Comparison of ENCODE assay signal across 1 cellular context in the genomic region with DNA sequence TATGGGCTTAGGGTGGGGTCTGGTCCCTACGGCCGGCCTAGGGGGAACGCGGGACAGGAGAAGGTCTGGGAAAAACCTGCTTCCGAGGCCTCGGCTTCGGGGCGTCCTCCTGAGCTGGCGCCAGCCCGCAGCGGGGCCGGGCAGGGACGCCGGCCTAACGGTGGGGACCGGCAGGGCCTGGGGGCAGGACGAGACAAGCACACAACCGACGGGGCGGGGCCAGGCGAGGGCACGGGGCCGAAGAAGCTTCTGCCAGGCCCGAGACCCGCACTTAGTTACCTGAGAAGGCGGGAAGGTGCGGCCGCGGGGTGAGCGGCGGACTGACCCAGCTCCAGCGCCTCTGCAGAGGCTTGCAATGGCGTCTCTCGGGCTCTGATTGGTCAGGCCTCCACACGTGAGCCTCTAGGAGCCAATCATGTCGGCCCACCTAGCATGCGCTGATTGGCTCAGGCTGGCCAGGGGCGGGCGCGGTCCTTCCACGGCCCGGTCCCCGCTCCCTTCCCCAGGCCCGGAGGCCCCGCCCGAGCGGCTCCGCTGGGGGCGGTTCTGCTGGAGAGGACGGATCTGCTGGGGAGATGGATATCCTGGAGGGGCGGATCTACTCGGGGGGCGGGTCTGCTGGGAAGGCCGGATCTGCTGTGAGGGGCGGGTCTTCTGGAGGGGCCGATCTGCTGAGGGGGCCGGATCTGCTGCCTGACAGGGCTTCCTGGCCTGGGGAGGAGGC.
TF ChIP-seq lines count a peak whose summit lies in the region.

No MANE protein-coding gene starts in this region.

TF ChIP-seq in HepG2, 621 proteins besides CTCF, POLR2A, EP300 and RAD21 (continued from another document and continues in another):
- TF ChIP-seq, protein P1, sequence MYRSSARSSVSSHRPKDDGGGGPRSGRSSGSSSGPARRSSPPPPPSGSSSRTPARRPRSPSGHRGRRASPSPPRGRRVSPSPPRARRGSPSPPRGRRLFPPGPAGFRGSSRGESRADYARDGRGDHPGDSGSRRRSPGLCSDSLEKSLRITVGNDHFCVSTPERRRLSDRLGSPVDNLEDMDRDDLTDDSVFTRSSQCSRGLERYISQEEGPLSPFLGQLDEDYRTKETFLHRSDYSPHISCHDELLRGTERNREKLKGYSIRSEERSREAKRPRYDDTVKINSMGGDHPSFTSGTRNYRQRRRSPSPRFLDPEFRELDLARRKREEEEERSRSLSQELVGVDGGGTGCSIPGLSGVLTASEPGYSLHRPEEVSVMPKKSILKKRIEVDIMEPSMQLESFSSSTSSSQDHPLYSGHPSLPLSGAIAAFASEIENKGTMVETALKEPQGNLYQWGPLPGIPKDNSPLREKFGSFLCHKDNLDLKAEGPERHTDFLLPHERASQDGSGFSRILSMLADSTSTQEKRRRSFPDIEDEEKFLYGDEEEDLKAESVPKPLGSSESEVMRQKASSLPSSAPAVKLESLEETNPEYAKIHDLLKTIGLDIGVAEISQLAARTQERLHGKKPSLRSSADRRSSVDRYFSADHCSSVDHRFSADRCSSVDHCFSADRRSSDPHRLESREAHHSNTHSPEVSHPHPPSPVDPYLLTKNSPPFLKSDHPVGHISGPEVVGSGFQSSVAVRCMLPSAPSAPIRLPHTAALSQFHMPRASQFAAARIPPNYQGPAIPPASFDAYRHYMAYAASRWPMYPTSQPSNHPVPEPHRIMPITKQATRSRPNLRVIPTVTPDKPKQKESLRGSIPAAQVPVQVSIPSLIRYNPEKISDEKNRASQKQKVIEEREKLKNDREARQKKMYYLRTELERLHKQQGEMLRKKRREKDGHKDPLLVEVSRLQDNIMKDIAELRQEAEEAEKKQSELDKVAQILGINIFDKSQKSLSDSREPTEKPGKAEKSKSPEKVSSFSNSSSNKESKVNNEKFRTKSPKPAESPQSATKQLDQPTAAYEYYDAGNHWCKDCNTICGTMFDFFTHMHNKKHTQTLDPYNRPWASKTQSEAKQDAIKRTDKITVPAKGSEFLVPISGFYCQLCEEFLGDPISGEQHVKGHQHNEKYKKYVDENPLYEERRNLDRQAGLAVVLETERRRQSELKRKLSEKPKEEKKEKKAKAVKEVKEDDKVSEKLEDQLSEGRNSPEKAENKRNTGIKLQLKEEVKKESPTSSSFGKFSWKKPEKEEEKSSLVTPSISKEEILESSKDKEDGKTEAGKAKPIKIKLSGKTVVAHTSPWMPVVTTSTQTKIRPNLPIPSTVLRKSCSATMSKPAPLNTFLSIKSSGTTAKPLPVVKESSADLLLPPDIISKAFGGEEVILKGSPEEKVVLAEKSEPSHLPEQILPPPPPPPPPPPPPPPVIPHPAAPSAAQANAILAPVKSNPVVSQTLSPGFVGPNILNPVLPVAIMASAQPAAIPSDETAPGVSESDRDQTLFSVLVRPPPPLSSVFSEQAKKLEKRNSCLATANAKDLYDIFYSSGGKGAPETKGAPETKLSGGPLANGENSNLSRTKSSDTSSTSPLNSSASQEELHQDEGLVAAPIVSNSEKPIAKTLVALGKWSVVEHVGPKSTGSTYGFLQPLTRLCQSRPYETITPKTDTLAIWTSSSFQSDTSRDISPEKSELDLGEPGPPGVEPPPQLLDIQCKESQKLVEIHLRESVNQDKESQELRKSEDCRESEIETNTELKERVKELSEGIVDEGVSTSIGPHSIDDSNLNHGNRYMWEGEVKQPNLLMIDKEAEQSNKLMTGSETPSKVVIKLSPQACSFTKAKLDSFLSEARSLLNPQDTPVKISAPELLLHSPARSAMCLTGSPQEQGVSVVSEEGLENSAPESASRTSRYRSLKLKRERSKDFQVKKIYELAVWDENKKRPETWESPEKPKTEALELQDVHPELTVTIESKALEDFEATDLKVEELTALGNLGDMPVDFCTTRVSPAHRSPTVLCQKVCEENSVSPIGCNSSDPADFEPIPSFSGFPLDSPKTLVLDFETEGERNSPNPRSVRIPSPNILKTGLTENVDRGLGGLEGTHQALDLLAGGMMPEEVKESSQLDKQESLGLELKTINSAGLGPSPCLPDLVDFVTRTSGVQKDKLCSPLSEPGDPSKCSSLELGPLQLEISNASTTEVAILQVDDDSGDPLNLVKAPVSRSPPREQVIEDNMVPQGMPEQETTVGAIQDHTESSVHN (CRISPR knock-in tag; IDR thresholded peaks at IDR 0.05): no peak
- TF ChIP-seq, protein P2, sequence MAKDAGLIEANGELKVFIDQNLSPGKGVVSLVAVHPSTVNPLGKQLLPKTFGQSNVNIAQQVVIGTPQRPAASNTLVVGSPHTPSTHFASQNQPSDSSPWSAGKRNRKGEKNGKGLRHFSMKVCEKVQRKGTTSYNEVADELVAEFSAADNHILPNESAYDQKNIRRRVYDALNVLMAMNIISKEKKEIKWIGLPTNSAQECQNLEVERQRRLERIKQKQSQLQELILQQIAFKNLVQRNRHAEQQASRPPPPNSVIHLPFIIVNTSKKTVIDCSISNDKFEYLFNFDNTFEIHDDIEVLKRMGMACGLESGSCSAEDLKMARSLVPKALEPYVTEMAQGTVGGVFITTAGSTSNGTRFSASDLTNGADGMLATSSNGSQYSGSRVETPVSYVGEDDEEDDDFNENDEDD (CRISPR knock-in tag; IDR thresholded peaks at IDR 0.05; ENCODE audit: borderline replicate concordance): no peak
- peak; percentile 89 for TF ChIP-seq ZFY (CRISPR knock-in tag; IDR thresholded peaks at IDR 0.05)
- no peak for TF ChIP-seq SATB2 (CRISPR knock-in tag; IDR thresholded peaks at IDR 0.05)
- TF ChIP-seq PTBP1 (IDR thresholded peaks at IDR 0.05; ENCODE audit: low read depth, low read length, poor library complexity, severe bottlenecking): no peak
- TF ChIP-seq, protein P3, sequence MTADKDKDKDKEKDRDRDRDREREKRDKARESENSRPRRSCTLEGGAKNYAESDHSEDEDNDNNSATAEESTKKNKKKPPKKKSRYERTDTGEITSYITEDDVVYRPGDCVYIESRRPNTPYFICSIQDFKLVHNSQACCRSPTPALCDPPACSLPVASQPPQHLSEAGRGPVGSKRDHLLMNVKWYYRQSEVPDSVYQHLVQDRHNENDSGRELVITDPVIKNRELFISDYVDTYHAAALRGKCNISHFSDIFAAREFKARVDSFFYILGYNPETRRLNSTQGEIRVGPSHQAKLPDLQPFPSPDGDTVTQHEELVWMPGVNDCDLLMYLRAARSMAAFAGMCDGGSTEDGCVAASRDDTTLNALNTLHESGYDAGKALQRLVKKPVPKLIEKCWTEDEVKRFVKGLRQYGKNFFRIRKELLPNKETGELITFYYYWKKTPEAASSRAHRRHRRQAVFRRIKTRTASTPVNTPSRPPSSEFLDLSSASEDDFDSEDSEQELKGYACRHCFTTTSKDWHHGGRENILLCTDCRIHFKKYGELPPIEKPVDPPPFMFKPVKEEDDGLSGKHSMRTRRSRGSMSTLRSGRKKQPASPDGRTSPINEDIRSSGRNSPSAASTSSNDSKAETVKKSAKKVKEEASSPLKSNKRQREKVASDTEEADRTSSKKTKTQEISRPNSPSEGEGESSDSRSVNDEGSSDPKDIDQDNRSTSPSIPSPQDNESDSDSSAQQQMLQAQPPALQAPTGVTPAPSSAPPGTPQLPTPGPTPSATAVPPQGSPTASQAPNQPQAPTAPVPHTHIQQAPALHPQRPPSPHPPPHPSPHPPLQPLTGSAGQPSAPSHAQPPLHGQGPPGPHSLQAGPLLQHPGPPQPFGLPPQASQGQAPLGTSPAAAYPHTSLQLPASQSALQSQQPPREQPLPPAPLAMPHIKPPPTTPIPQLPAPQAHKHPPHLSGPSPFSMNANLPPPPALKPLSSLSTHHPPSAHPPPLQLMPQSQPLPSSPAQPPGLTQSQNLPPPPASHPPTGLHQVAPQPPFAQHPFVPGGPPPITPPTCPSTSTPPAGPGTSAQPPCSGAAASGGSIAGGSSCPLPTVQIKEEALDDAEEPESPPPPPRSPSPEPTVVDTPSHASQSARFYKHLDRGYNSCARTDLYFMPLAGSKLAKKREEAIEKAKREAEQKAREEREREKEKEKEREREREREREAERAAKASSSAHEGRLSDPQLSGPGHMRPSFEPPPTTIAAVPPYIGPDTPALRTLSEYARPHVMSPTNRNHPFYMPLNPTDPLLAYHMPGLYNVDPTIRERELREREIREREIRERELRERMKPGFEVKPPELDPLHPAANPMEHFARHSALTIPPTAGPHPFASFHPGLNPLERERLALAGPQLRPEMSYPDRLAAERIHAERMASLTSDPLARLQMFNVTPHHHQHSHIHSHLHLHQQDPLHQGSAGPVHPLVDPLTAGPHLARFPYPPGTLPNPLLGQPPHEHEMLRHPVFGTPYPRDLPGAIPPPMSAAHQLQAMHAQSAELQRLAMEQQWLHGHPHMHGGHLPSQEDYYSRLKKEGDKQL (CRISPR knock-in tag; IDR thresholded peaks at IDR 0.05; ENCODE audit: low read depth): no peak
- no peak for TF ChIP-seq ZNF552 (CRISPR knock-in tag; IDR thresholded peaks at IDR 0.05; ENCODE audit: borderline replicate concordance)
- no peak for TF ChIP-seq ZNF678 (CRISPR knock-in tag; IDR thresholded peaks at IDR 0.05)
- TF ChIP-seq, protein P4, sequence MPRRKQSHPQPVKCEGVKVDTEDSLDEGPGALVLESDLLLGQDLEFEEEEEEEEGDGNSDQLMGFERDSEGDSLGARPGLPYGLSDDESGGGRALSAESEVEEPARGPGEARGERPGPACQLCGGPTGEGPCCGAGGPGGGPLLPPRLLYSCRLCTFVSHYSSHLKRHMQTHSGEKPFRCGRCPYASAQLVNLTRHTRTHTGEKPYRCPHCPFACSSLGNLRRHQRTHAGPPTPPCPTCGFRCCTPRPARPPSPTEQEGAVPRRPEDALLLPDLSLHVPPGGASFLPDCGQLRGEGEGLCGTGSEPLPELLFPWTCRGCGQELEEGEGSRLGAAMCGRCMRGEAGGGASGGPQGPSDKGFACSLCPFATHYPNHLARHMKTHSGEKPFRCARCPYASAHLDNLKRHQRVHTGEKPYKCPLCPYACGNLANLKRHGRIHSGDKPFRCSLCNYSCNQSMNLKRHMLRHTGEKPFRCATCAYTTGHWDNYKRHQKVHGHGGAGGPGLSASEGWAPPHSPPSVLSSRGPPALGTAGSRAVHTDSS (CRISPR knock-in tag; conservative IDR thresholded peaks at IDR 0.05): no peak
- TF ChIP-seq MEIS1 (CRISPR knock-in tag; IDR thresholded peaks at IDR 0.05; ENCODE audit: borderline replicate concordance): no peak; the same call in 1 of the 2 replicates
- no peak for TF ChIP-seq KLF11 (CRISPR knock-in tag; IDR thresholded peaks at IDR 0.05)
- TF ChIP-seq ZNF205 (CRISPR knock-in tag; IDR thresholded peaks at IDR 0.05): peak; percentile 61; the same call in 1 of the 2 replicates
- TF ChIP-seq, protein P5, sequence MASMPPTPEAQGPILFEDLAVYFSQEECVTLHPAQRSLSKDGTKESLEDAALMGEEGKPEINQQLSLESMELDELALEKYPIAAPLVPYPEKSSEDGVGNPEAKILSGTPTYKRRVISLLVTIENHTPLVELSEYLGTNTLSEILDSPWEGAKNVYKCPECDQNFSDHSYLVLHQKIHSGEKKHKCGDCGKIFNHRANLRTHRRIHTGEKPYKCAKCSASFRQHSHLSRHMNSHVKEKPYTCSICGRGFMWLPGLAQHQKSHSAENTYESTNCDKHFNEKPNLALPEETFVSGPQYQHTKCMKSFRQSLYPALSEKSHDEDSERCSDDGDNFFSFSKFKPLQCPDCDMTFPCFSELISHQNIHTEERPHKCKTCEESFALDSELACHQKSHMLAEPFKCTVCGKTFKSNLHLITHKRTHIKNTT (CRISPR knock-in tag; IDR thresholded peaks at IDR 0.05): no peak
- TF ChIP-seq KDM3A (CRISPR knock-in tag; IDR thresholded peaks at IDR 0.05; ENCODE audit: low read depth): 0 out of 2 replicates have a peak, but pooled peaks have one; percentile 27
- TF ChIP-seq, protein P6, sequence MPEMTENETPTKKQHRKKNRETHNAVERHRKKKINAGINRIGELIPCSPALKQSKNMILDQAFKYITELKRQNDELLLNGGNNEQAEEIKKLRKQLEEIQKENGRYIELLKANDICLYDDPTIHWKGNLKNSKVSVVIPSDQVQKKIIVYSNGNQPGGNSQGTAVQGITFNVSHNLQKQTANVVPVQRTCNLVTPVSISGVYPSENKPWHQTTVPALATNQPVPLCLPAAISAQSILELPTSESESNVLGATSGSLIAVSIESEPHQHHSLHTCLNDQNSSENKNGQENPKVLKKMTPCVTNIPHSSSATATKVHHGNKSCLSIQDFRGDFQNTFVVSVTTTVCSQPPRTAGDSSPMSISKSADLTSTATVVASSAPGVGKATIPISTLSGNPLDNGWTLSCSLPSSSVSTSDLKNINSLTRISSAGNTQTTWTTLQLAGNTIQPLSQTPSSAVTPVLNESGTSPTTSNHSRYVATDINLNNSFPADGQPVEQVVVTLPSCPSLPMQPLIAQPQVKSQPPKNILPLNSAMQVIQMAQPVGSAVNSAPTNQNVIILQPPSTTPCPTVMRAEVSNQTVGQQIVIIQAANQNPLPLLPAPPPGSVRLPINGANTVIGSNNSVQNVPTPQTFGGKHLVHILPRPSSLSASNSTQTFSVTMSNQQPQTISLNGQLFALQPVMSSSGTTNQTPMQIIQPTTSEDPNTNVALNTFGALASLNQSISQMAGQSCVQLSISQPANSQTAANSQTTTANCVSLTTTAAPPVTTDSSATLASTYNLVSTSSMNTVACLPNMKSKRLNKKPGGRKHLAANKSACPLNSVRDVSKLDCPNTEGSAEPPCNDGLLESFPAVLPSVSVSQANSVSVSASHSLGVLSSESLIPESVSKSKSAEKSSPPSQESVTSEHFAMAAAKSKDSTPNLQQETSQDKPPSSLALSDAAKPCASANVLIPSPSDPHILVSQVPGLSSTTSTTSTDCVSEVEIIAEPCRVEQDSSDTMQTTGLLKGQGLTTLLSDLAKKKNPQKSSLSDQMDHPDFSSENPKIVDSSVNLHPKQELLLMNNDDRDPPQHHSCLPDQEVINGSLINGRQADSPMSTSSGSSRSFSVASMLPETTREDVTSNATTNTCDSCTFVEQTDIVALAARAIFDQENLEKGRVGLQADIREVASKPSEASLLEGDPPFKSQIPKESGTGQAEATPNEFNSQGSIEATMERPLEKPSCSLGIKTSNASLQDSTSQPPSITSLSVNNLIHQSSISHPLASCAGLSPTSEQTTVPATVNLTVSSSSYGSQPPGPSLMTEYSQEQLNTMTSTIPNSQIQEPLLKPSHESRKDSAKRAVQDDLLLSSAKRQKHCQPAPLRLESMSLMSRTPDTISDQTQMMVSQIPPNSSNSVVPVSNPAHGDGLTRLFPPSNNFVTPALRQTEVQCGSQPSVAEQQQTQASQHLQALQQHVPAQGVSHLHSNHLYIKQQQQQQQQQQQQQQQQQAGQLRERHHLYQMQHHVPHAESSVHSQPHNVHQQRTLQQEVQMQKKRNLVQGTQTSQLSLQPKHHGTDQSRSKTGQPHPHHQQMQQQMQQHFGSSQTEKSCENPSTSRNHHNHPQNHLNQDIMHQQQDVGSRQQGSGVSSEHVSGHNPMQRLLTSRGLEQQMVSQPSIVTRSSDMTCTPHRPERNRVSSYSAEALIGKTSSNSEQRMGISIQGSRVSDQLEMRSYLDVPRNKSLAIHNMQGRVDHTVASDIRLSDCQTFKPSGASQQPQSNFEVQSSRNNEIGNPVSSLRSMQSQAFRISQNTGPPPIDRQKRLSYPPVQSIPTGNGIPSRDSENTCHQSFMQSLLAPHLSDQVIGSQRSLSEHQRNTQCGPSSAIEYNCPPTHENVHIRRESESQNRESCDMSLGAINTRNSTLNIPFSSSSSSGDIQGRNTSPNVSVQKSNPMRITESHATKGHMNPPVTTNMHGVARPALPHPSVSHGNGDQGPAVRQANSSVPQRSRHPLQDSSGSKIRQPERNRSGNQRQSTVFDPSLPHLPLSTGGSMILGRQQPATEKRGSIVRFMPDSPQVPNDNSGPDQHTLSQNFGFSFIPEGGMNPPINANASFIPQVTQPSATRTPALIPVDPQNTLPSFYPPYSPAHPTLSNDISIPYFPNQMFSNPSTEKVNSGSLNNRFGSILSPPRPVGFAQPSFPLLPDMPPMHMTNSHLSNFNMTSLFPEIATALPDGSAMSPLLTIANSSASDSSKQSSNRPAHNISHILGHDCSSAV (CRISPR knock-in tag; IDR thresholded peaks at IDR 0.05; ENCODE audit: borderline replicate concordance): no peak
- no peak for TF ChIP-seq FIP1L1 (IDR thresholded peaks at IDR 0.05; ENCODE audit: borderline replicate concordance, insufficient read depth, low read depth, low read length)
- peak; percentile 57; the same call in 1 of the 2 replicates for TF ChIP-seq ZNF33A (CRISPR knock-in tag; IDR thresholded peaks at IDR 0.05; ENCODE audit: borderline replicate concordance)
- no peak for TF ChIP-seq ZNF790 (CRISPR knock-in tag; IDR thresholded peaks at IDR 0.05; ENCODE audit: borderline replicate concordance)
- peak; percentile 59 for TF ChIP-seq ASH2L (IDR thresholded peaks at IDR 0.05; ENCODE audit: insufficient read length, low read depth, low read length)
- TF ChIP-seq ZNF354B (CRISPR knock-in tag; IDR thresholded peaks at IDR 0.05): no peak
- no peak for TF ChIP-seq ZNF598 (CRISPR knock-in tag; IDR thresholded peaks at IDR 0.05; ENCODE audit: borderline replicate concordance)
